ENCODE assay signal across 14 cellular contexts in the genomic region with DNA sequence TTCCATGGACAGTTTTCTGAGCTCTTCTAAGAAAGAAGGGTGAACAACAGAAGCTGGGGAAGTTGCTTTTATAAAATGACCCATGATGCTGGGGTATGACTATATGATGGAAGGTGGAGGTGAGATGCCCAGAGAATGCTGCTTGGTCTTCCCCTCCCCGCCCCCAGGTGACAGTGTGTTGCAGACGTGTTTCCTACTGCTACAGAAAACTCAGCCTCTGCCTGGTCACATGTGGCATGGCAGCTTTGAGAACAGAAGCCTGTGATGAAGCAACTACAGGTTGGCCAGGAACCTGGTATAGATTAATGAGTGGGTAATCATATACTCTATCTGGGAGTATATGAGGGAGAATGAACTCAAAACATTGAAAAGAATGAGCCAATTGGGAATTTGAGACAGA.
"Had no signal": no experiment of that assay in that cellular context is flagged by ENCODE, and none has a peak within 500 bp of the region (broad histone marks: within the 10 kb centered on the region; RNA-seq: fewer than 3 reads in every experiment).

No MANE protein-coding gene starts in this region.

- H3K4me3 Mint-ChIP-seq: activated CD4-positive, alpha-beta T cell treated with anti-CD3 and anti-CD28 coated beads, Interleukin-2, amount 10 ng/mL, durations not matched to agents 7 days and 5 days; activated naive CD4-positive, alpha-beta T cell treated with anti-CD3 and anti-CD28 coated beads, Interleukin-2, amount 50 U/mL, for 24 hours; central memory CD8-positive, alpha-beta T cell; effector memory CD8-positive, alpha-beta T cell; mesothelial cell of epicardium; T-helper 1 cell treated with Interleukin-12 subunit alpha and Interleukin-12 subunit beta and Interleukin-4 antibody, amounts not matched to agents 30 μg/mL and 1 μg/mL, for 36 hours; WTC11 had no signal

- ATAC-seq: effector memory CD8-positive, alpha-beta T cell; left ventricle myocardium superior; WTC11 had no signal

- H3K27me3 Mint-ChIP-seq: activated CD4-positive, alpha-beta T cell treated with anti-CD3 and anti-CD28 coated beads, Interleukin-2, amount 10 ng/mL, durations not matched to agents 7 days and 5 days; activated naive CD4-positive, alpha-beta T cell treated with anti-CD3 and anti-CD28 coated beads, Interleukin-2, amount 50 U/mL, for 24 hours; central memory CD8-positive, alpha-beta T cell; effector memory CD8-positive, alpha-beta T cell had no signal

- H3K9me3 ChIP-seq: right atrium auricular region, upper lobe of left lung had no signal

- H3K4me3 ChIP-seq: right atrium auricular region, upper lobe of left lung had no signal

- H3K4me1 Mint-ChIP-seq: activated CD4-positive, alpha-beta T cell treated with anti-CD3 and anti-CD28 coated beads, Interleukin-2, amount 10 ng/mL, durations not matched to agents 7 days and 5 days; activated naive CD4-positive, alpha-beta T cell treated with anti-CD3 and anti-CD28 coated beads, Interleukin-2, amount 50 U/mL, for 24 hours; central memory CD8-positive, alpha-beta T cell; WTC11 had no signal

- H3K27ac Mint-ChIP-seq: activated CD4-positive, alpha-beta T cell treated with anti-CD3 and anti-CD28 coated beads, Interleukin-2, amount 10 ng/mL, durations not matched to agents 7 days and 5 days; activated naive CD4-positive, alpha-beta T cell treated with anti-CD3 and anti-CD28 coated beads, Interleukin-2, amount 50 U/mL, for 24 hours; activated T-helper 2 cell treated with anti-CD3 and anti-CD28 coated beads, Interferon-gamma antibody, Interleukin-2, Interleukin-4, amounts not matched to agents 10 μg/mL and 5 μg/mL and 100 μg/mL, durations not matched to agents 14 hours and 24 hours and 36 hours; effector memory CD8-positive, alpha-beta T cell; mesothelial cell of epicardium; T-helper 1 cell treated with Interleukin-12 subunit alpha and Interleukin-12 subunit beta and Interleukin-4 antibody, amounts not matched to agents 30 μg/mL and 1 μg/mL, for 36 hours; WTC11 had no signal

- H3K27ac ChIP-seq: right atrium auricular region, upper lobe of left lung had no signal

- H3K4me1 ChIP-seq: right atrium auricular region, upper lobe of left lung had no signal

- H3K36me3 ChIP-seq: right atrium auricular region, upper lobe of left lung had no signal

- H3K9me3 Mint-ChIP-seq: central memory CD8-positive, alpha-beta T cell; effector memory CD8-positive, alpha-beta T cell had no signal

- DNase-seq: activated CD4-positive, alpha-beta T cell treated with anti-CD3 and anti-CD28 coated beads, Interleukin-2, amount 10 ng/mL, durations not matched to agents 7 days and 5 days; effector memory CD8-positive, alpha-beta T cell; hippocampal formation; left ventricle myocardium superior; stimulated activated CD4-positive, alpha-beta T cell treated with anti-CD3 and anti-CD28 coated beads, Interleukin-2, amount 100 ng/mL, for 24 hours; stimulated activated naive CD4-positive, alpha-beta T cell; upper lobe of left lung had no signal

- H3K27me3 ChIP-seq: right atrium auricular region, upper lobe of left lung had no signal
